In the genomic region with DNA sequence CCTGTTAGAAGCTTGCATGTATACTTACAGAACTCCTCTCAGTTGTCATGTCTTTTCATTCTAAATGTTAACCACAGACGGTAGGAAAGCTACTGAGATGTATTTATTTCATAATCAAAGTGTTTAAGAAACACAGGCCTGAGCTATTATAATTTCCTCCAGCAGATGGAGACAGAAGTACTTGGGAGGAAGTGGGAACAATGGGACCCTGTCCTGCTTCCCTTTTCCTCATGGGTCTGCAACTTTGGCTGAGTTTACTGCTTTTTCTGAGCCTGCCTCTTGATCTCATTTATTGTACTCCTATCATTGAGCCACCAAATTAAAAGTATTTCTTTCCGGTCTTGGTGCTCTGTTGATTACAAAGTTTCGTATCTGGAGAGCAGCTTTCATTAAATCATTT, we compare ENCODE assay signal across 10 cellular contexts.
DNase-seq lines count a peak whose midpoint lies in the region; ATAC-seq and TF ChIP-seq lines count a peak whose summit lies in the region.
"Had no signal": no experiment of that assay in that cellular context is flagged by ENCODE, and none has a peak within 500 bp of the region (broad histone marks: within the 10 kb centered on the region; RNA-seq: fewer than 3 reads in every experiment).

No MANE protein-coding gene starts in this region.

- H3K27ac ChIP-seq in cardiac muscle cell, result no peak overlapping the region
- H3K27ac ChIP-seq: BLaER1 treated with 17β-estradiol and CSF1 and Interleukin-3, amounts not matched to agents 10 nM and 100 nM had no signal

- H3K9me3 ChIP-seq in cardiac muscle cell (ENCODE audit: low read depth) (no peaks in the 10 kb centered on the region), NT2/D1 (ENCODE audit: insufficient read depth, low read length) (no peaks in the 10 kb centered on the region)

- no peaks in the 10 kb centered on the region for H3K4me1 ChIP-seq in cardiac muscle cell (ENCODE audit: low read depth)
- no peaks in the 10 kb centered on the region for H3K4me1 ChIP-seq in NT2/D1 (ENCODE audit: insufficient read depth, insufficient read length)
- H3K4me1 ChIP-seq: BLaER1 treated with 17β-estradiol and CSF1 and Interleukin-3, amounts not matched to agents 10 nM and 100 nM had no signal

- H3K27me3 ChIP-seq in cardiac muscle cell, result no peaks in the 10 kb centered on the region
- no peaks in the 10 kb centered on the region for H3K27me3 ChIP-seq in NT2/D1 (ENCODE audit: insufficient read depth, insufficient read length)

- no peaks in the 10 kb centered on the region for H3K36me3 ChIP-seq in cardiac muscle cell
- H3K36me3 ChIP-seq in NT2/D1 (ENCODE audit: insufficient read depth, insufficient read length, low read length), result no peaks in the 10 kb centered on the region
- H3K36me3 ChIP-seq: BLaER1 treated with 17β-estradiol and CSF1 and Interleukin-3, amounts not matched to agents 10 nM and 100 nM had no signal

- no peak overlapping the region for H3K9ac ChIP-seq in NT2/D1 (ENCODE audit: insufficient read length, low read depth)
- H3K9ac ChIP-seq: BLaER1 treated with 17β-estradiol and CSF1 and Interleukin-3, amounts not matched to agents 10 nM and 100 nM had no signal

- ATAC-seq in Right ventricle myocardium inferior, result no peak
- no peak for ATAC-seq in GM18520 (IDR thresholded peaks at IDR 0.05; ENCODE audit: unreplicated experiment)
- ATAC-seq in left cardiac atrium, result no peak
- ATAC-seq: activated CD4-positive, alpha-beta T cell treated with anti-CD3 and anti-CD28 coated beads for 36 hours had no signal

- TF ChIP-seq CTCF in cardiac muscle cell (IDR thresholded peaks at IDR 0.05; ENCODE audit: low read depth, low read length), result peak; percentile 51
- peak; percentile 66 for TF ChIP-seq CTCF in epithelial cell of proximal tubule (conservative IDR thresholded peaks at IDR 0.05; ENCODE audit: low read depth, low read length)

- DNase-seq in cardiac muscle cell (ENCODE audit: low read depth in 1 of 2, low spot score in 1 of 2) (peak; percentile 34 to 61), Right ventricle myocardium inferior (ENCODE audit: missing footprints) (no peak), NT2/D1 (ENCODE audit: low read depth, low spot score) (peak; percentile 0), epithelial cell of proximal tubule (ENCODE audit: low read depth) (peak; percentile 9), NCI-H774 (lab: John Stamatoyannopoulos, UW) (no peak), left cardiac atrium (no peak), posterior vena cava (ENCODE audit: low spot score) (no peak)
- DNase-seq: activated CD4-positive, alpha-beta T cell treated with anti-CD3 and anti-CD28 coated beads for 36 hours had no signal

- H3K4me3 ChIP-seq in cardiac muscle cell (no peak overlapping the region), NT2/D1 (ENCODE audit: insufficient read length, low read depth) (no peak overlapping the region), epithelial cell of proximal tubule (ENCODE audit: low read depth, low read length) (no peak overlapping the region)
- H3K4me3 ChIP-seq: BLaER1 treated with 17β-estradiol and CSF1 and Interleukin-3, amounts not matched to agents 10 nM and 100 nM had no signal

- intact Hi-C loops in Right ventricle myocardium inferior (cut with DNase I), result no loop called here
- intact Hi-C loops in left cardiac atrium (cut with DNase I), result no loop called here
- intact Hi-C loops in posterior vena cava (cut with DNase I), result no loop called here

Comparison
In these comparisons a context has a peak if more than half of its experiments do, and no peak if none do; other contexts are left out.
1. DNase-seq: peak in cardiac muscle cell (2 of 2), NT2/D1 (single experiment) and epithelial cell of proximal tubule (single experiment); none in Right ventricle myocardium inferior (single experiment), NCI-H774 (single experiment), left cardiac atrium (single experiment) and posterior vena cava (single experiment).